ENCODE assay signal across 14 cellular contexts in the genomic region with DNA sequence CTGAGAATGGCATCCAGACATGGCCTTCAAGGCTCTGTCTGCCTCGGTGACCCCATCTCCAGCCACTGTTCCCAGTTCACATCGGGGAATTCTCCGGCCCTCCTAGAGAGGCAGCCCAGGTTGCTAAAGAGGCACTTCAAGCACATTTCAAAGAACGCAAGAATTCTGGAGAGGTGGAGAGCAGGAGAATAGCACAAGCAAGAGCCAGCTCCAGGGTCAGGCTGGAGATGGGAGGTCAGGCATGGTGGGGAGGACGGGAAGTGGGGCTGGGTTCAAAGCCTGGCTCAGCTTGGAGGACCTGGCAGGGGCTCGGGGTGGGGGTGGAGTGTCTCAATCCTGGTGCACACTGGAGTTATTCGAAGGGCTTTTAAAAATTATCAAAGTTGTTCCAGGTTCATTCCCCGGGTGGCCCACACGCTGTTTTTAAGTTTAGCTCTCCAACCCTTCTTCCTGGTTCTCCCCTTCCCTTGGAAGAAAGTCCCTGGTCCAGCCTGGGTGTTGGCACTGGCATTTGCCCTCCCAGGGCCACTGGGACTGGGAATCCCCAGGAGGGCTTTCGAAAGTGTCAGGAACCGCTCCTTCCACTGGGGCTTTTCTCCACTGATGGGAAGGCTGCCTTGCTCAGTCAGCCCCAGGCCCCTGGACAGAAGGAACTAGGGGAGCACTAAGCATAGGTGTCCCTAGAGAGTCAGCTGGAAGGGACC. TPM values are rescaled to one million over a fixed set of nuclear protein-coding genes. Genes with fewer than 3 reads are reported as not detected.
DNase-seq lines count a peak whose midpoint lies in the region; ATAC-seq and TF ChIP-seq lines count a peak whose summit lies in the region.
"Had no signal": no experiment of that assay in that cellular context is flagged by ENCODE, and none has a peak within 500 bp of the region (broad histone marks: within the 10 kb centered on the region; RNA-seq: fewer than 3 reads in every experiment).

No MANE protein-coding gene starts in this region.

- no peak overlapping the region for H2BK15ac ChIP-seq in mesendoderm (replicated peaks; ENCODE audit: low read depth)

- H3K18ac ChIP-seq in mesendoderm (ENCODE audit: low read length), result no peak overlapping the region

- no peak overlapping the region for H3K4me2 ChIP-seq in mesendoderm (ENCODE audit: low read length)

- H3K27me3 Mint-ChIP-seq in activated naive CD8-positive, alpha-beta T cell treated with anti-CD3 and anti-CD28 coated beads, Interleukin-2, amount 50 U/mL, for 24 hours, result peaks cover 1% of the 10 kb centered on the region
- H3K27me3 Mint-ChIP-seq: progenitor cell of endocrine pancreas had no signal

- H3K79me1 ChIP-seq in mesendoderm (ENCODE audit: low read length), result peaks cover 30% of the 10 kb centered on the region

- H2AK5ac ChIP-seq in mesendoderm (ENCODE audit: low read length), result no peak overlapping the region

- no peaks in the 10 kb centered on the region for H3K36me3 ChIP-seq in cardiac muscle cell
- H3K36me3 ChIP-seq in mesendoderm (ENCODE audit: control insufficient read depth, insufficient read depth, low read length), result no peaks in the 10 kb centered on the region
- H3K36me3 ChIP-seq in tibial nerve, result no peaks in the 10 kb centered on the region
- no peaks in the 10 kb centered on the region for H3K36me3 ChIP-seq in H7 (replicated peaks; ENCODE audit: control insufficient read depth, insufficient read depth, low read length)

- peaks cover 5% of the 10 kb centered on the region for H3K36me3 Mint-ChIP-seq in activated naive CD8-positive, alpha-beta T cell treated with anti-CD3 and anti-CD28 coated beads, Interleukin-2, amount 50 U/mL, for 24 hours (ENCODE audit: low read depth)

- TF ChIP-seq CTCF in cardiac muscle cell (IDR thresholded peaks at IDR 0.05; ENCODE audit: low read depth, low read length) (no peak), tibial nerve (IDR thresholded peaks at IDR 0.05) (no peak)

- peaks cover 81% of the 10 kb centered on the region for H3K4me1 Mint-ChIP-seq in activated naive CD8-positive, alpha-beta T cell treated with anti-CD3 and anti-CD28 coated beads, Interleukin-2, amount 50 U/mL, for 24 hours

- peak overlapping the region; percentile 21 for H2BK5ac ChIP-seq in mesendoderm (ENCODE audit: low read length)

- H3K79me2 ChIP-seq in mesendoderm (ENCODE audit: control insufficient read depth, insufficient read depth, low read length), result peaks cover 26% of the 10 kb centered on the region

- no peak overlapping the region for H2BK120ac ChIP-seq in mesendoderm (ENCODE audit: low read depth, low read length)

- H3K4me3 ChIP-seq in cardiac muscle cell (no peak overlapping the region), mesendoderm (ENCODE audit: low read length) (no peak overlapping the region), tibial nerve (no peak overlapping the region), H7 (ENCODE audit: insufficient read depth, low read depth, low read length) (no peak overlapping the region)

- H4K5ac ChIP-seq in mesendoderm (ENCODE audit: low read length), result no peak overlapping the region

- no peaks in the 10 kb centered on the region for H3K9me3 Mint-ChIP-seq in activated naive CD8-positive, alpha-beta T cell treated with anti-CD3 and anti-CD28 coated beads, Interleukin-2, amount 50 U/mL, for 24 hours
- H3K9me3 Mint-ChIP-seq: H9 had no signal

- H3K27ac ChIP-seq in cardiac muscle cell, result peak overlapping the region; percentile 35
- H3K27ac ChIP-seq in mesendoderm (ENCODE audit: low read depth, low read length), result no peak overlapping the region
- peak overlapping the region in 3 of 4 donors; percentile 25 to 80 (median 65) for H3K27ac ChIP-seq in tibial nerve

- H3K9ac ChIP-seq in mesendoderm (ENCODE audit: low read length), result no peak overlapping the region

- H3K27ac Mint-ChIP-seq in activated naive CD8-positive, alpha-beta T cell treated with anti-CD3 and anti-CD28 coated beads, Interleukin-2, amount 50 U/mL, for 24 hours, result peak overlapping the region; percentile 96

- DNase-seq in cardiac muscle cell (ENCODE audit: low read depth in 1 of 2, low spot score in 1 of 2) (no peak), left ventricle myocardium superior (no peak), mesendoderm (no peak), tibial nerve (ENCODE audit: low spot score in 2 of 2) (no peak), H7 (no peak)
- DNase-seq in activated naive CD8-positive, alpha-beta T cell treated with anti-CD3 and anti-CD28 coated beads, Interleukin-2, amount 50 U/mL, for 24 hours, result no peak
- DNase-seq: activated CD8-positive, alpha-beta memory T cell treated with anti-CD3 and anti-CD28 coated beads, Interleukin-2, amount 50 U/mL, for 4 hours; H9; KBM-7; NCI-H2081 had no signal

- H4K8ac ChIP-seq in mesendoderm (ENCODE audit: low read depth, low read length), result no peak overlapping the region

- H3K4me3 Mint-ChIP-seq in activated naive CD8-positive, alpha-beta T cell treated with anti-CD3 and anti-CD28 coated beads, Interleukin-2, amount 50 U/mL, for 24 hours, result no peak overlapping the region
- H3K4me3 Mint-ChIP-seq: H9 had no signal

- intact Hi-C loops in left ventricle myocardium superior (cut with micrococcal nuclease), result no loop called here

- ATAC-seq in left ventricle myocardium superior (no peak), HG03175 (IDR thresholded peaks at IDR 0.05; ENCODE audit: unreplicated experiment) (no peak), HG02759 (IDR thresholded peaks at IDR 0.05; ENCODE audit: unreplicated experiment) (no peak)
- ATAC-seq in activated naive CD8-positive, alpha-beta T cell treated with anti-CD3 and anti-CD28 coated beads, Interleukin-2, amount 50 U/mL, for 24 hours, result no peak
- ATAC-seq: left colon had no signal

- no peak overlapping the region for H3K23ac ChIP-seq in mesendoderm (ENCODE audit: low read length)

- WGBS in mesendoderm (ENCODE audit: extremely low coverage, insufficient coverage, low lambda C conversion rate), result no CpG with 5 or more reads among the region's 11 CpGs
- 57 to 65% methylated on average over 10 to 11 of the region's 11 CpGs for WGBS in tibial nerve, 2 donors

- H3K56ac ChIP-seq in mesendoderm (ENCODE audit: low read length), result no peak overlapping the region

- no peaks in the 10 kb centered on the region for H3K27me3 ChIP-seq in cardiac muscle cell
- H3K27me3 ChIP-seq in mesendoderm (ENCODE audit: insufficient read depth, low read length, poor library complexity), result no peaks in the 10 kb centered on the region
- no peaks in the 10 kb centered on the region for H3K27me3 ChIP-seq in tibial nerve
- no peaks in the 10 kb centered on the region for H3K27me3 ChIP-seq in H7 (ENCODE audit: control insufficient read depth, insufficient read depth, low read length)

- H3K9me3 ChIP-seq in cardiac muscle cell (ENCODE audit: low read depth) (no peaks in the 10 kb centered on the region), tibial nerve (no peaks in the 10 kb centered on the region)

- no peak overlapping the region for H3K4ac ChIP-seq in mesendoderm (ENCODE audit: low read depth, low read length)

- H3K4me1 ChIP-seq in cardiac muscle cell (ENCODE audit: low read depth) (peaks cover 34% of the 10 kb centered on the region), mesendoderm (ENCODE audit: control insufficient read depth, low read depth, low read length) (peaks cover 32% of the 10 kb centered on the region), tibial nerve (peaks cover 0 to 70% (median 42%) of the 10 kb centered on the region in 4 donors)

- TF ChIP-seq EP300 in tibial nerve (IDR thresholded peaks at IDR 0.05), result no peak

- TF ChIP-seq POLR2A in tibial nerve (IDR thresholded peaks at IDR 0.05), result no peak

RNA-seq across cellular contexts. Expression of a gene that starts 35.8 kb away (rescaled TPM):
- 20.2 and 22.2 TPM in 2 replicates for total RNA-seq in cardiac muscle cell
- polyA plus RNA-seq in cardiac muscle cell, result 7.8 and 12.0 TPM in 2 replicates
- 6.1 TPM for total RNA-seq in left ventricle myocardium superior
- polyA plus RNA-seq in mesendoderm (2013, experiment 1 of 2), result 51.0 TPM
- polyA plus RNA-seq in mesendoderm (2013, experiment 2 of 2), result 54.6 TPM
- 10 to 100 TPM in 3 of 4 donors, 1 to 10 TPM in 1; 9.0 to 15.6 (median 11.2) TPM for total RNA-seq in tibial nerve
- 24.3 and 28.5 TPM in 2 replicates for total RNA-seq in H7 (2014; rRNA removed; shearing (Covaris generic))
